8 cellular contexts compared by ENCODE assay signal in genomic region chr11:68842427-68843051, GRCh38. TPM values are rescaled to one million over a fixed set of nuclear protein-coding genes. Genes with fewer than 3 reads are reported as not detected.
DNase-seq lines count a peak whose midpoint lies in the region; ATAC-seq and TF ChIP-seq lines count a peak whose summit lies in the region.

No MANE protein-coding gene starts in this region.

- intact Hi-C loops in Right ventricle myocardium superior (cut with DNase I) (no loop called here), ascending aorta (cut with DNase I) (loop anchor here (2.0 to 5.0 kb wide), 3 partner anchors 44 to 800 kb away; partner anchors contain the start of gene CCND1), uterus (cut with DNase I; ENCODE audit: low total_unique reads) (no loop called here)

- H3K4me1 ChIP-seq in right atrium auricular region, result peaks cover 0 to 59% of the 10 kb centered on the region in 2 donors
- peaks cover 8 to 50% of the 10 kb centered on the region in 2 donors for H3K4me1 ChIP-seq in ascending aorta
- peaks cover 8 to 13% of the 10 kb centered on the region in 2 donors for H3K4me1 ChIP-seq in uterus

- H3K9me3 ChIP-seq in right atrium auricular region (no peaks in the 10 kb centered on the region), ascending aorta (no peaks in the 10 kb centered on the region), uterus (no peaks in the 10 kb centered on the region)

- H3K36me3 ChIP-seq in right atrium auricular region, result no peaks in the 10 kb centered on the region
- no peaks in the 10 kb centered on the region for H3K36me3 ChIP-seq in ascending aorta
- no peaks in the 10 kb centered on the region for H3K36me3 ChIP-seq in uterus

- H3K4me3 ChIP-seq in right atrium auricular region (peak overlapping the region; percentile 29 to 82), ascending aorta (peak overlapping the region; percentile 87 to 94), uterus (peak overlapping the region; percentile 59 to 87)

- H3K27me3 ChIP-seq in right atrium auricular region (no peaks in the 10 kb centered on the region), ascending aorta (no peaks in the 10 kb centered on the region), uterus (no peaks in the 10 kb centered on the region)

- H3K27ac ChIP-seq in right atrium auricular region, result peak overlapping the region; percentile 90 to 91
- peak overlapping the region in 1 of 2 donors; percentile 95 for H3K27ac ChIP-seq in ascending aorta
- H3K27ac ChIP-seq in uterus, result peak overlapping the region; percentile 86 to 96

- peak overlapping the region; percentile 57 for H3K4me3 Mint-ChIP-seq in mesothelial cell of epicardium

- no peaks in the 10 kb centered on the region for H3K36me3 Mint-ChIP-seq in mesothelial cell of epicardium

- H3K27ac Mint-ChIP-seq in mesothelial cell of epicardium, result no peak overlapping the region

- TF ChIP-seq CTCF in right atrium auricular region (IDR thresholded peaks at IDR 0.05) (no peak), ascending aorta (IDR thresholded peaks at IDR 0.05) (no peak), mesothelial cell of epicardium (IDR thresholded peaks at IDR 0.05; ENCODE audit: unreplicated experiment) (no peak), uterus (IDR thresholded peaks at IDR 0.05) (no peak)

- H3K27me3 Mint-ChIP-seq in mesothelial cell of epicardium (ENCODE audit: low read depth), result peaks cover 68% of the 10 kb centered on the region

- DNase-seq in right atrium auricular region (ENCODE audit: low spot score) (no peak), Right ventricle myocardium superior (no peak), ascending aorta (ENCODE audit: low spot score in 2 of 2) (no peak), mesothelial cell of epicardium (ENCODE audit: low spot score in 2 of 2, unreplicated experiment in 2 of 2) (no peak), uterus (no peak), AG20443 (ENCODE audit: low spot score) (no peak), pons (ENCODE audit: low spot score) (no peak)

- TF ChIP-seq POLR2A in uterus (IDR thresholded peaks at IDR 0.05), result no peak

- H3K4me1 Mint-ChIP-seq in mesothelial cell of epicardium, result peaks cover 41% of the 10 kb centered on the region

- ATAC-seq in Right ventricle myocardium superior (ENCODE audit: poor library complexity) (no peak), HG02840 (IDR thresholded peaks at IDR 0.05; ENCODE audit: low FRiP score, unreplicated experiment) (no peak)

- no peaks in the 10 kb centered on the region for H3K9me3 Mint-ChIP-seq in mesothelial cell of epicardium

RNA-seq across cellular contexts. Expression of gene CPT1A, which starts 0.8 kb away (rescaled TPM):
- 10 to 100 TPM; 53.1 to 56.3 TPM for total RNA-seq in right atrium auricular region
- 77.1 TPM for total RNA-seq in Right ventricle myocardium superior
- total RNA-seq in ascending aorta, result 76.3 TPM
- total RNA-seq in mesothelial cell of epicardium, result 2.6 to 3.0 TPM (median 2.8 TPM) in 3 replicates
- total RNA-seq in uterus, result 100 to 1,000 TPM in 2 of 4 donors, 10 to 100 TPM in 2; 27.2 to 125 (median 67.9) TPM
